ENCODE assay signal across 19 cellular contexts in the genomic region with DNA sequence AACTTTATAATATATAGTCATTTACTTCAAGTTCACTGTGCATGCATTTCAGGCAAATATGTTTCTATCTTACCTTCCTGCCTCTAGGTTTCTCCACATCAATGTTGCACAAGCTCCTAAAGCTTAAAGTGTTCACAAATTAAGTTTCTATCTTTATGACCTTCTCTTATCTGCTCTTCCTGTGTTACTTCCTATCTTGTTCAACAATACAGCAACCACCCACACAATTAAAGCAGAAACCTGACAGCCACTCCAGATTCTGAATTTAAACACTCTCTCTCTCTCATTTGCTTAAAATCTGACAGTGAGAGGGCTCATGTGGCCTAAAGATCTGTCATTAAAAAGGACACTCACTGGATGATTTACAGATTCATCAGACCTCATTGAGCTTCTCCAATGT. TPM values are rescaled to one million over a fixed set of nuclear protein-coding genes. Genes with fewer than 3 reads are reported as not detected.
A peak's percentile ranks its signal among the peaks of the same experiment; 100 is the strongest.
DNase-seq lines count a peak whose midpoint lies in the region; ATAC-seq and TF ChIP-seq lines count a peak whose summit lies in the region.
"Had no signal": no experiment of that assay in that cellular context is flagged by ENCODE, and none has a peak within 500 bp of the region (broad histone marks: within the 10 kb centered on the region; RNA-seq: fewer than 3 reads in every experiment).

No MANE protein-coding gene starts in this region.

- ATAC-seq in GM18858 (IDR thresholded peaks at IDR 0.05; ENCODE audit: unreplicated experiment) = peak; percentile 80
- peak; percentile 80 for ATAC-seq in HG03175 (IDR thresholded peaks at IDR 0.05; ENCODE audit: unreplicated experiment)
- no peak for ATAC-seq in GM19395 (IDR thresholded peaks at IDR 0.05; ENCODE audit: unreplicated experiment)
- ATAC-seq: body of pancreas, gastrocnemius medialis had no signal

- no peak overlapping the region for H3K4me2 ChIP-seq in neural progenitor cell

- DNase-seq in NOMO-1 treated with dmso at 0.1 percent for 144 hours (lab: John Stamatoyannopoulos, UW; ENCODE audit: unreplicated experiment) (peak; percentile 62), germinal center (ENCODE audit: low spot score) (peak; percentile 42), neural progenitor cell (ENCODE audit: low spot score) (no peak), NCI-H1105 (lab: John Stamatoyannopoulos, UW) (no peak)
- DNase-seq: activated naive CD4-positive, alpha-beta T cell; body of pancreas; CD4-positive, CD25-positive, alpha-beta regulatory T cell; endodermal cell; gastrocnemius medialis; GDM1; NCI-H1930; nucleus accumbens; Peyer's patch; small intestine; T1000 had no signal

- H3K4me1 ChIP-seq in neural progenitor cell = peaks cover 9% of the 10 kb centered on the region
- H3K4me1 ChIP-seq: gastrocnemius medialis, Peyer's patch had no signal

- H3K36me3 Mint-ChIP-seq in neural progenitor cell = no peaks in the 10 kb centered on the region
- H3K36me3 Mint-ChIP-seq: CD4-positive, CD25-positive, alpha-beta regulatory T cell; IgD-negative memory B cell had no signal

- H2AFZ ChIP-seq in neural progenitor cell (replicated peaks) = no peak overlapping the region

- no peaks in the 10 kb centered on the region for H3K9me3 ChIP-seq in neural progenitor cell (ENCODE audit: low read depth)
- H3K9me3 ChIP-seq: body of pancreas, gastrocnemius medialis, Peyer's patch had no signal

- no peak overlapping the region for H3K4me3 Mint-ChIP-seq in neural progenitor cell
- H3K4me3 Mint-ChIP-seq: CD4-positive, CD25-positive, alpha-beta regulatory T cell; endodermal cell had no signal

- H3K27me3 Mint-ChIP-seq in neural progenitor cell (ENCODE audit: insufficient read depth, low read depth) = peaks cover 2% of the 10 kb centered on the region
- H3K27me3 Mint-ChIP-seq: CD4-positive, CD25-positive, alpha-beta regulatory T cell; IgD-negative memory B cell had no signal

- H3K79me2 ChIP-seq in neural progenitor cell (ENCODE audit: low read depth) = no peaks in the 10 kb centered on the region

- H3K4me1 Mint-ChIP-seq in neural progenitor cell = peaks cover 3% of the 10 kb centered on the region
- H3K4me1 Mint-ChIP-seq: CD4-positive, CD25-positive, alpha-beta regulatory T cell had no signal

- TF ChIP-seq CTCF in neural progenitor cell (IDR thresholded peaks at IDR 0.05) = no peak

- no peaks in the 10 kb centered on the region for H3K27me3 ChIP-seq in neural progenitor cell
- H3K27me3 ChIP-seq: body of pancreas, gastrocnemius medialis, Peyer's patch had no signal

- no peaks in the 10 kb centered on the region for H3K36me3 ChIP-seq in neural progenitor cell
- H3K36me3 ChIP-seq: gastrocnemius medialis, Peyer's patch had no signal

- H4K20me1 ChIP-seq in neural progenitor cell (ENCODE audit: low read depth) = no peaks in the 10 kb centered on the region

- H3K9ac ChIP-seq in neural progenitor cell = no peak overlapping the region

- no peak overlapping the region for H3K4me3 ChIP-seq in neural progenitor cell
- H3K4me3 ChIP-seq: body of pancreas, gastrocnemius medialis, Peyer's patch had no signal

- no peaks in the 10 kb centered on the region for H3K9me3 Mint-ChIP-seq in neural progenitor cell
- H3K9me3 Mint-ChIP-seq: CD4-positive, CD25-positive, alpha-beta regulatory T cell; IgD-negative memory B cell had no signal

- no peaks in the 10 kb centered on the region for H3F3A ChIP-seq in neural progenitor cell (ENCODE audit: low read depth)

- H3K27ac ChIP-seq in neural progenitor cell = no peak overlapping the region
- H3K27ac ChIP-seq: body of pancreas, gastrocnemius medialis, Peyer's patch had no signal

- H3K27ac Mint-ChIP-seq in neural progenitor cell = no peak overlapping the region
- H3K27ac Mint-ChIP-seq: CD4-positive, CD25-positive, alpha-beta regulatory T cell; endodermal cell; IgD-negative memory B cell had no signal

RNA-seq across cellular contexts. Expression of gene PDGFD, which starts 11.0 kb away (rescaled TPM):
- 2.9 and 3.7 TPM in 2 replicates for total RNA-seq in neural progenitor cell (ENCODE audit: low replicate concordance)
- total RNA-seq: CD4-positive, CD25-positive, alpha-beta regulatory T cell had no signal

Comparison
In these comparisons a context has a peak if more than half of its experiments do, and no peak if none do; other contexts are left out.
1. DNase-seq: peak in NOMO-1 treated with dmso at 0.1 percent for 144 hours (single experiment) and germinal center (single experiment); none in neural progenitor cell (single experiment) and NCI-H1105 (single experiment).